In the genomic region with DNA sequence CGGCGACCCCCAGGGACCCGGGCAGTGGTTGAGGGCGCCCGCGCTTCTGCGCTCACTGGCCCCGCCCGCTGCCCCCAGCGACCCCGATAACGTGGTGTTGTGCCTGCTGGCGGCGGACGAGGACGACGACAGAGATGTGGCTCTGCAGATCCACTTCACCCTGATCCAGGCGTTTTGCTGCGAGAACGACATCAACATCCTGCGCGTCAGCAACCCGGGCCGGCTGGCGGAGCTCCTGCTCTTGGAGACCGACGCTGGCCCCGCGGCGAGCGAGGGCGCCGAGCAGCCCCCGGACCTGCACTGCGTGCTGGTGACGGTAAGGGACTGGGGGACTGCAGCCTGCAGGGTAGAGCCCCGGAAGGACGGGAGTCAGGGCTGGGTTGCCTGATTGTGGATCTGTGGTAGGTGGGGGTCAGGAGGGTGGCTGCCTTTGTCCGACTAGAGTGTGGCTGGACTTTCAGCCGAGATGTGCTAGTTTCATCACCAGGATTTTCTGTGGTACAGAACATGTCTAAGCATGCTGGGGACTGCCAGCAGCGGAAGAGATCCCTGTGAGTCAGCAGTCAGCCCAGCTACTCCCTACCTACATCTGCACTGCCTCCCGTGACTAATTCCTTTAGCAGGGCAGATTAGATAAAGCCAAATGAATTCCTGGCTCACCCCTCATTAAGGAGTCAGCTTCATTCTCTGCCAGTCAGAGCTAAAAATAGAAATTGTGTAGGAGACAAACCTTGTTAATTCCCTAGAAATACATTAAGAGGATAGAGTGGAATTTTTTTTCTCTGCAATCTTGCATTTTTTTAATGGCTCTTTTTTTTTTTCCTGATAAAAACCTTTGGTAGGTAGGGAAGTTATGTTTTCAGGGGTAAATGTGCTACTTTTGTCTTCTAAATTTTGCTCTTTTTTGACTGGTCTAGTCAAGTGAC, we compare ENCODE assay signal across 1 cellular context.
A peak's percentile ranks its signal among the peaks of the same experiment; 100 is the strongest.
TF ChIP-seq lines count a peak whose summit lies in the region.

No MANE protein-coding gene starts in this region.

TF ChIP-seq in HEK293, 187 proteins besides CTCF, POLR2A, EP300 and RAD21 (continued from another document and continues in another):
- TF ChIP-seq, protein P1, sequence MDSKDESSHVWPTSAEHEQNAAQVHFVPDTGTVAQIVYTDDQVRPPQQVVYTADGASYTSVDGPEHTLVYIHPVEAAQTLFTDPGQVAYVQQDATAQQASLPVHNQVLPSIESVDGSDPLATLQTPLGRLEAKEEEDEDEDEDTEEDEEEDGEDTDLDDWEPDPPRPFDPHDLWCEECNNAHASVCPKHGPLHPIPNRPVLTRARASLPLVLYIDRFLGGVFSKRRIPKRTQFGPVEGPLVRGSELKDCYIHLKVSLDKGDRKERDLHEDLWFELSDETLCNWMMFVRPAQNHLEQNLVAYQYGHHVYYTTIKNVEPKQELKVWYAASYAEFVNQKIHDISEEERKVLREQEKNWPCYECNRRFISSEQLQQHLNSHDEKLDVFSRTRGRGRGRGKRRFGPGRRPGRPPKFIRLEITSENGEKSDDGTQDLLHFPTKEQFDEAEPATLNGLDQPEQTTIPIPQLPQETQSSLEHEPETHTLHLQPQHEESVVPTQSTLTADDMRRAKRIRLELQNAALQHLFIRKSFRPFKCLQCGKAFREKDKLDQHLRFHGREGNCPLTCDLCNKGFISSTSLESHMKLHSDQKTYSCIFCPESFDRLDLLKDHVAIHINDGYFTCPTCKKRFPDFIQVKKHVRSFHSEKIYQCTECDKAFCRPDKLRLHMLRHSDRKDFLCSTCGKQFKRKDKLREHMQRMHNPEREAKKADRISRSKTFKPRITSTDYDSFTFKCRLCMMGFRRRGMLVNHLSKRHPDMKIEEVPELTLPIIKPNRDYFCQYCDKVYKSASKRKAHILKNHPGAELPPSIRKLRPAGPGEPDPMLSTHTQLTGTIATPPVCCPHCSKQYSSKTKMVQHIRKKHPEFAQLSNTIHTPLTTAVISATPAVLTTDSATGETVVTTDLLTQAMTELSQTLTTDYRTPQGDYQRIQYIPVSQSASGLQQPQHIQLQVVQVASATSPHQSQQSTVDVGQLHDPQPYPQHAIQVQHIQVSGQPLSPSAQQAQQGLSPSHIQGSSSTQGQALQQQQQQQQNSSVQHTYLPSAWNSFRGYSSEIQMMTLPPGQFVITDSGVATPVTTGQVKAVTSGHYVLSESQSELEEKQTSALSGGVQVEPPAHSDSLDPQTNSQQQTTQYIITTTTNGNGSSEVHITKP (tag by site-specific recombination; IDR thresholded peaks at IDR 0.05) = peak; percentile 84
- TF ChIP-seq ZNF670 (tag by site-specific recombination; IDR thresholded peaks at IDR 0.05; ENCODE audit: low read depth) (no peak), GLI4 (tag by site-specific recombination; IDR thresholded peaks at IDR 0.05) (no peak; the same call in 1 of the 2 replicates), ZNF777 (tag by site-specific recombination; IDR thresholded peaks at IDR 0.05; ENCODE audit: borderline replicate concordance) (no peak), ZIC2 (tag by site-specific recombination; IDR thresholded peaks at IDR 0.05) (peak; percentile 55), ZBTB8A (tag by site-specific recombination; IDR thresholded peaks at IDR 0.05) (peak; percentile 95), KLF16 (tag by site-specific recombination; IDR thresholded peaks at IDR 0.05) (peak; percentile 56; the same call in 1 of the 2 replicates), ZNF16 (tag by site-specific recombination; IDR thresholded peaks at IDR 0.05; ENCODE audit: low read depth) (no peak), ZNF837 (tag by site-specific recombination; IDR thresholded peaks at IDR 0.05) (no peak), ZFP69B (tag by site-specific recombination; IDR thresholded peaks at IDR 0.05) (peak; percentile 65), MEIS1 (CRISPR knock-in tag; IDR thresholded peaks at IDR 0.05; ENCODE audit: borderline replicate concordance) (no peak), ZNF596 (tag by site-specific recombination; IDR thresholded peaks at IDR 0.05) (peak; percentile 76), KLF10 (tag by site-specific recombination; IDR thresholded peaks at IDR 0.05) (peak; percentile 92), ZNF555 (tag by site-specific recombination; conservative IDR thresholded peaks at IDR 0.05) (no peak), ZNF341 (tag by site-specific recombination; IDR thresholded peaks at IDR 0.05; ENCODE audit: low read depth) (peak; percentile 32; the same call in 1 of the 2 replicates), SCRT2 (tag by site-specific recombination; IDR thresholded peaks at IDR 0.05) (peak; percentile 21; the same call in 1 of the 2 replicates), ZNF529 (tag by site-specific recombination; IDR thresholded peaks at IDR 0.05; ENCODE audit: insufficient replicate concordance) (no peak), KLF9 (tag by site-specific recombination; IDR thresholded peaks at IDR 0.05; ENCODE audit: low read depth) (no peak), ZNF544 (tag by site-specific recombination; IDR thresholded peaks at IDR 0.05) (no peak), ZNF792 (tag by site-specific recombination; IDR thresholded peaks at IDR 0.05) (no peak; the same call in 1 of the 2 replicates), TCF7L2 (IDR thresholded peaks at IDR 0.05; ENCODE audit: borderline replicate concordance, low read depth, low read length) (no peak), ZFHX2 (tag by site-specific recombination; conservative IDR thresholded peaks at IDR 0.05) (peak; percentile 38; the same call in 1 of the 2 replicates), TRIM28 (IDR thresholded peaks at IDR 0.05; ENCODE audit: borderline replicate concordance, low read length) (peak; percentile 92), ZNF776 (tag by site-specific recombination; IDR thresholded peaks at IDR 0.05; ENCODE audit: borderline replicate concordance) (no peak), ZFP41 (tag by site-specific recombination; IDR thresholded peaks at IDR 0.05; ENCODE audit: borderline replicate concordance) (no peak)
- TF ChIP-seq, protein P2, sequence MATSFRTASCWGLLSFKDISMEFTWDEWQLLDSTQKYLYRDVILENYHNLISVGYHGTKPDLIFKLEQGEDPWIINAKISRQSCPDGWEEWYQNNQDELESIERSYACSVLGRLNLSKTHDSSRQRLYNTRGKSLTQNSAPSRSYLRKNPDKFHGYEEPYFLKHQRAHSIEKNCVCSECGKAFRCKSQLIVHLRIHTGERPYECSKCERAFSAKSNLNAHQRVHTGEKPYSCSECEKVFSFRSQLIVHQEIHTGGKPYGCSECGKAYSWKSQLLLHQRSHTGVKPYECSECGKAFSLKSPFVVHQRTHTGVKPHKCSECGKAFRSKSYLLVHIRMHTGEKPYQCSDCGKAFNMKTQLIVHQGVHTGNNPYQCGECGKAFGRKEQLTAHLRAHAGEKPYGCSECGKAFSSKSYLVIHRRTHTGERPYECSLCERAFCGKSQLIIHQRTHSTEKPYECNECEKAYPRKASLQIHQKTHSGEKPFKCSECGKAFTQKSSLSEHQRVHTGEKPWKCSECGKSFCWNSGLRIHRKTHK (tag by site-specific recombination; IDR thresholded peaks at IDR 0.05) = no peak
- TF ChIP-seq, protein P3, sequence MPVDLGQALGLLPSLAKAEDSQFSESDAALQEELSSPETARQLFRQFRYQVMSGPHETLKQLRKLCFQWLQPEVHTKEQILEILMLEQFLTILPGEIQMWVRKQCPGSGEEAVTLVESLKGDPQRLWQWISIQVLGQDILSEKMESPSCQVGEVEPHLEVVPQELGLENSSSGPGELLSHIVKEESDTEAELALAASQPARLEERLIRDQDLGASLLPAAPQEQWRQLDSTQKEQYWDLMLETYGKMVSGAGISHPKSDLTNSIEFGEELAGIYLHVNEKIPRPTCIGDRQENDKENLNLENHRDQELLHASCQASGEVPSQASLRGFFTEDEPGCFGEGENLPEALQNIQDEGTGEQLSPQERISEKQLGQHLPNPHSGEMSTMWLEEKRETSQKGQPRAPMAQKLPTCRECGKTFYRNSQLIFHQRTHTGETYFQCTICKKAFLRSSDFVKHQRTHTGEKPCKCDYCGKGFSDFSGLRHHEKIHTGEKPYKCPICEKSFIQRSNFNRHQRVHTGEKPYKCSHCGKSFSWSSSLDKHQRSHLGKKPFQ (tag by site-specific recombination; IDR thresholded peaks at IDR 0.05) = peak; percentile 56
- TF ChIP-seq, protein P4, sequence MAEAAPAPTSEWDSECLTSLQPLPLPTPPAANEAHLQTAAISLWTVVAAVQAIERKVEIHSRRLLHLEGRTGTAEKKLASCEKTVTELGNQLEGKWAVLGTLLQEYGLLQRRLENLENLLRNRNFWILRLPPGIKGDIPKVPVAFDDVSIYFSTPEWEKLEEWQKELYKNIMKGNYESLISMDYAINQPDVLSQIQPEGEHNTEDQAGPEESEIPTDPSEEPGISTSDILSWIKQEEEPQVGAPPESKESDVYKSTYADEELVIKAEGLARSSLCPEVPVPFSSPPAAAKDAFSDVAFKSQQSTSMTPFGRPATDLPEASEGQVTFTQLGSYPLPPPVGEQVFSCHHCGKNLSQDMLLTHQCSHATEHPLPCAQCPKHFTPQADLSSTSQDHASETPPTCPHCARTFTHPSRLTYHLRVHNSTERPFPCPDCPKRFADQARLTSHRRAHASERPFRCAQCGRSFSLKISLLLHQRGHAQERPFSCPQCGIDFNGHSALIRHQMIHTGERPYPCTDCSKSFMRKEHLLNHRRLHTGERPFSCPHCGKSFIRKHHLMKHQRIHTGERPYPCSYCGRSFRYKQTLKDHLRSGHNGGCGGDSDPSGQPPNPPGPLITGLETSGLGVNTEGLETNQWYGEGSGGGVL (tag by site-specific recombination; IDR thresholded peaks at IDR 0.05) = peak; percentile 59; the same call in 1 of the 2 replicates
- TF ChIP-seq, protein P5, sequence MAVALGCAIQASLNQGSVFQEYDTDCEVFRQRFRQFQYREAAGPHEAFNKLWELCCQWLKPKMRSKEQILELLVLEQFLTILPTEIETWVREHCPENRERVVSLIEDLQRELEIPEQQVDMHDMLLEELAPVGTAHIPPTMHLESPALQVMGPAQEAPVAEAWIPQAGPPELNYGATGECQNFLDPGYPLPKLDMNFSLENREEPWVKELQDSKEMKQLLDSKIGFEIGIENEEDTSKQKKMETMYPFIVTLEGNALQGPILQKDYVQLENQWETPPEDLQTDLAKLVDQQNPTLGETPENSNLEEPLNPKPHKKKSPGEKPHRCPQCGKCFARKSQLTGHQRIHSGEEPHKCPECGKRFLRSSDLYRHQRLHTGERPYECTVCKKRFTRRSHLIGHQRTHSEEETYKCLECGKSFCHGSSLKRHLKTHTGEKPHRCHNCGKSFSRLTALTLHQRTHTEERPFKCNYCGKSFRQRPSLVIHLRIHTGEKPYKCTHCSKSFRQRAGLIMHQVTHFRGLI (tag by site-specific recombination; IDR thresholded peaks at IDR 0.05) = peak; percentile 77; the same call in 1 of the 2 replicates
- TF ChIP-seq, protein P6, sequence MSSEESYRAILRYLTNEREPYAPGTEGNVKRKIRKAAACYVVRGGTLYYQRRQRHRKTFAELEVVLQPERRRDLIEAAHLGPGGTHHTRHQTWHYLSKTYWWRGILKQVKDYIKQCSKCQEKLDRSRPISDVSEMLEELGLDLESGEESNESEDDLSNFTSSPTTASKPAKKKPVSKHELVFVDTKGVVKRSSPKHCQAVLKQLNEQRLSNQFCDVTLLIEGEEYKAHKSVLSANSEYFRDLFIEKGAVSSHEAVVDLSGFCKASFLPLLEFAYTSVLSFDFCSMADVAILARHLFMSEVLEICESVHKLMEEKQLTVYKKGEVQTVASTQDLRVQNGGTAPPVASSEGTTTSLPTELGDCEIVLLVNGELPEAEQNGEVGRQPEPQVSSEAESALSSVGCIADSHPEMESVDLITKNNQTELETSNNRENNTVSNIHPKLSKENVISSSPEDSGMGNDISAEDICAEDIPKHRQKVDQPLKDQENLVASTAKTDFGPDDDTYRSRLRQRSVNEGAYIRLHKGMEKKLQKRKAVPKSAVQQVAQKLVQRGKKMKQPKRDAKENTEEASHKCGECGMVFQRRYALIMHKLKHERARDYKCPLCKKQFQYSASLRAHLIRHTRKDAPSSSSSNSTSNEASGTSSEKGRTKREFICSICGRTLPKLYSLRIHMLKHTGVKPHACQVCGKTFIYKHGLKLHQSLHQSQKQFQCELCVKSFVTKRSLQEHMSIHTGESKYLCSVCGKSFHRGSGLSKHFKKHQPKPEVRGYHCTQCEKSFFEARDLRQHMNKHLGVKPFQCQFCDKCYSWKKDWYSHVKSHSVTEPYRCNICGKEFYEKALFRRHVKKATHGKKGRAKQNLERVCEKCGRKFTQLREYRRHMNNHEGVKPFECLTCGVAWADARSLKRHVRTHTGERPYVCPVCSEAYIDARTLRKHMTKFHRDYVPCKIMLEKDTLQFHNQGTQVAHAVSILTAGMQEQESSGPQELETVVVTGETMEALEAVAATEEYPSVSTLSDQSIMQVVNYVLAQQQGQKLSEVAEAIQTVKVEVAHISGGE (tag by site-specific recombination; conservative IDR thresholded peaks at IDR 0.05; ENCODE audit: low read depth) = peak; percentile 74
- TF ChIP-seq, protein P7, sequence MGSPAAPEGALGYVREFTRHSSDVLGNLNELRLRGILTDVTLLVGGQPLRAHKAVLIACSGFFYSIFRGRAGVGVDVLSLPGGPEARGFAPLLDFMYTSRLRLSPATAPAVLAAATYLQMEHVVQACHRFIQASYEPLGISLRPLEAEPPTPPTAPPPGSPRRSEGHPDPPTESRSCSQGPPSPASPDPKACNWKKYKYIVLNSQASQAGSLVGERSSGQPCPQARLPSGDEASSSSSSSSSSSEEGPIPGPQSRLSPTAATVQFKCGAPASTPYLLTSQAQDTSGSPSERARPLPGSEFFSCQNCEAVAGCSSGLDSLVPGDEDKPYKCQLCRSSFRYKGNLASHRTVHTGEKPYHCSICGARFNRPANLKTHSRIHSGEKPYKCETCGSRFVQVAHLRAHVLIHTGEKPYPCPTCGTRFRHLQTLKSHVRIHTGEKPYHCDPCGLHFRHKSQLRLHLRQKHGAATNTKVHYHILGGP (tag by site-specific recombination; IDR thresholded peaks at IDR 0.05) = peak; percentile 80
- TF ChIP-seq, protein P8, sequence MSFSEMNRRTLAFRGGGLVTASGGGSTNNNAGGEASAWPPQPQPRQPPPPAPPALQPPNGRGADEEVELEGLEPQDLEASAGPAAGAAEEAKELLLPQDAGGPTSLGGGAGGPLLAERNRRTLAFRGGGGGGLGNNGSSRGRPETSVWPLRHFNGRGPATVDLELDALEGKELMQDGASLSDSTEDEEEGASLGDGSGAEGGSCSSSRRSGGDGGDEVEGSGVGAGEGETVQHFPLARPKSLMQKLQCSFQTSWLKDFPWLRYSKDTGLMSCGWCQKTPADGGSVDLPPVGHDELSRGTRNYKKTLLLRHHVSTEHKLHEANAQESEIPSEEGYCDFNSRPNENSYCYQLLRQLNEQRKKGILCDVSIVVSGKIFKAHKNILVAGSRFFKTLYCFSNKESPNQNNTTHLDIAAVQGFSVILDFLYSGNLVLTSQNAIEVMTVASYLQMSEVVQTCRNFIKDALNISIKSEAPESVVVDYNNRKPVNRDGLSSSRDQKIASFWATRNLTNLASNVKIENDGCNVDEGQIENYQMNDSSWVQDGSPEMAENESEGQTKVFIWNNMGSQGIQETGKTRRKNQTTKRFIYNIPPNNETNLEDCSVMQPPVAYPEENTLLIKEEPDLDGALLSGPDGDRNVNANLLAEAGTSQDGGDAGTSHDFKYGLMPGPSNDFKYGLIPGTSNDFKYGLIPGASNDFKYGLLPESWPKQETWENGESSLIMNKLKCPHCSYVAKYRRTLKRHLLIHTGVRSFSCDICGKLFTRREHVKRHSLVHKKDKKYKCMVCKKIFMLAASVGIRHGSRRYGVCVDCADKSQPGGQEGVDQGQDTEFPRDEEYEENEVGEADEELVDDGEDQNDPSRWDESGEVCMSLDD (tag by site-specific recombination; IDR thresholded peaks at IDR 0.05) = peak; percentile 10; the same call in 1 of the 2 replicates
- TF ChIP-seq, protein P9, sequence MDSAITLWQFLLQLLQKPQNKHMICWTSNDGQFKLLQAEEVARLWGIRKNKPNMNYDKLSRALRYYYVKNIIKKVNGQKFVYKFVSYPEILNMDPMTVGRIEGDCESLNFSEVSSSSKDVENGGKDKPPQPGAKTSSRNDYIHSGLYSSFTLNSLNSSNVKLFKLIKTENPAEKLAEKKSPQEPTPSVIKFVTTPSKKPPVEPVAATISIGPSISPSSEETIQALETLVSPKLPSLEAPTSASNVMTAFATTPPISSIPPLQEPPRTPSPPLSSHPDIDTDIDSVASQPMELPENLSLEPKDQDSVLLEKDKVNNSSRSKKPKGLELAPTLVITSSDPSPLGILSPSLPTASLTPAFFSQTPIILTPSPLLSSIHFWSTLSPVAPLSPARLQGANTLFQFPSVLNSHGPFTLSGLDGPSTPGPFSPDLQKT (IDR thresholded peaks at IDR 0.05; ENCODE audit: borderline replicate concordance, low read depth, low read length) = no peak
